Comparison of ENCODE assay signal across 26 cellular contexts in genomic region chr1:115790846-115791245, GRCh38. TPM values are rescaled to one million over a fixed set of nuclear protein-coding genes. Genes with fewer than 3 reads are reported as not detected.
DNase-seq lines count a peak whose midpoint lies in the region; ATAC-seq, FAIRE-seq and TF ChIP-seq lines count a peak whose summit lies in the region.
"Had no signal": no experiment of that assay in that cellular context is flagged by ENCODE, and none has a peak within 500 bp of the region (broad histone marks: within the 10 kb centered on the region; RNA-seq: fewer than 3 reads in every experiment).

No MANE protein-coding gene starts in this region.

- no peak for TF ChIP-seq CTCF in GM23338 (conservative IDR thresholded peaks at IDR 0.05; ENCODE audit: low read depth in 2 of 2)
- TF ChIP-seq CTCF in H1 (IDR thresholded peaks at IDR 0.05; ENCODE audit: control extremely low read depth in 1 of 3, insufficient read depth in 1 of 3, low read depth in 1 of 3, low read length in 3 of 3) = no peak

- H2AFZ ChIP-seq in GM23338 = no peak overlapping the region
- peak overlapping the region; percentile 58; the same call in 1 of the 2 replicates for H2AFZ ChIP-seq in H1 (ENCODE audit: low read length)
- H2AFZ ChIP-seq: PC-9 had no signal

- H4K5ac ChIP-seq in H1 (ENCODE audit: insufficient read length, low read depth, low read length) = no peak overlapping the region

- H3K9me3 ChIP-seq in H1 (ENCODE audit: insufficient read depth in 2 of 2, low read depth in 1 of 2, low read length in 1 of 2) = no peaks in the 10 kb centered on the region
- H3K9me3 ChIP-seq in right cardiac atrium (ENCODE audit: control insufficient read depth, low read length) = no peaks in the 10 kb centered on the region
- H3K9me3 ChIP-seq: Caco-2 had no signal

- H3K9me3 Mint-ChIP-seq in GM23338 = peaks cover 12% of the 10 kb centered on the region; the same call in 2 of the 3 replicates

- H3K14ac ChIP-seq in H1 (ENCODE audit: insufficient read length) = no peak overlapping the region

- 92% methylated on average over 6 of the region's 6 CpGs; no CpG with 5 or more reads in 1 of the 2 experiments for WGBS in H1 (ENCODE audit: extremely low coverage in 1 of 2, insufficient coverage in 1 of 2, insufficient read length in 1 of 2, insufficient replicate concordance in 2 of 2, low coverage in 1 of 2, low lambda C conversion rate in 2 of 2, missing lambda C conversion rate in 1 of 2), 2 experiments
- 74% methylated on average over 6 of the region's 6 CpGs for WGBS in right cardiac atrium

- H3K79me2 ChIP-seq in GM23338 (replicated peaks; ENCODE audit: insufficient read depth) (no peaks in the 10 kb centered on the region), H1 (ENCODE audit: control insufficient read depth in 1 of 2, insufficient read depth in 2 of 2, low read length in 2 of 2) (no peaks in the 10 kb centered on the region)

- H3K9ac ChIP-seq in H1 (replicated peaks in 1 of 4; ENCODE audit: extremely low read depth in 1 of 4, low read depth in 3 of 4, low read length in 3 of 4) = no peak overlapping the region
- H3K9ac ChIP-seq: BLaER1 treated with 17β-estradiol and CSF1 and Interleukin-3, amounts not matched to agents 10 nM and 100 nM had no signal

- no peak overlapping the region for H3K4me2 ChIP-seq in GM23338
- no peak overlapping the region for H3K4me2 ChIP-seq in H1 (ENCODE audit: insufficient read depth in 1 of 2, low read depth in 2 of 2, low read length in 2 of 2)

- no peaks in the 10 kb centered on the region for H4K20me1 ChIP-seq in GM23338 (replicated peaks; ENCODE audit: insufficient read depth)
- no peaks in the 10 kb centered on the region for H4K20me1 ChIP-seq in H1 (replicated peaks in 1 of 2; ENCODE audit: control insufficient read depth in 1 of 2, insufficient read depth in 2 of 2, low read length in 2 of 2)
- H4K20me1 ChIP-seq: BLaER1 treated with 17β-estradiol and CSF1 and Interleukin-3, amounts not matched to agents 10 nM and 100 nM had no signal

- no peak for TF ChIP-seq RAD21 in H1 (IDR thresholded peaks at IDR 0.05 in 1 of 2, conservative IDR thresholded peaks at IDR 0.05 in 1 of 2; ENCODE audit: low read depth in 2 of 2, low read length in 2 of 2)

- DNase-seq in GM23338 (ENCODE audit: low spot score) = no peak
- DNase-seq in NCI-H226 = peak; percentile 67
- DNase-seq in H1 (ENCODE audit: low read depth in 1 of 2, low spot score in 2 of 2) = no peak
- DNase-seq in myocyte (ENCODE audit: low read depth) = peak; percentile 82
- DNase-seq in effector CD4-positive, alpha-beta T cell = no peak
- DNase-seq in right cardiac atrium = no peak
- DNase-seq: Caco-2; CD4-positive, alpha-beta memory T cell; GOT3; NCI-H1092 treated with DMSO at 0.1 percent for 48 hours; NCI-H1436; NCI-H187 treated with DMSO at 0.1 percent for 48 hours; NCI-H2171 treated with DMSO at 0.1 percent for 48 hours; NCI-H524 treated with DMSO at 0.1 percent for 48 hours; NCI-H82; SHP77 had no signal

- H3K36me3 Mint-ChIP-seq in GM23338 (ENCODE audit: low read depth) = peaks cover 7% of the 10 kb centered on the region; the same call in 1 of the 3 replicates
- H3K36me3 Mint-ChIP-seq: CD4-positive, alpha-beta memory T cell had no signal

- ATAC-seq in GM23338 (peak; percentile 25; the same call in 2 of the 3 replicates), right cardiac atrium (no peak), GM21529 (IDR thresholded peaks at IDR 0.05; ENCODE audit: unreplicated experiment) (no peak)
- ATAC-seq: HCT116 had no signal

- H3K79me1 ChIP-seq in H1 (ENCODE audit: low read depth, low read length) = no peaks in the 10 kb centered on the region

- no peak overlapping the region for H2BK12ac ChIP-seq in H1 (ENCODE audit: low read depth, low read length)

- no peak overlapping the region for H2BK120ac ChIP-seq in H1 (replicated peaks; ENCODE audit: low read depth, low read length)

- no peak overlapping the region for H3K4me3 Mint-ChIP-seq in GM23338
- H3K4me3 Mint-ChIP-seq: CD4-positive, alpha-beta memory T cell had no signal

- no peak for TF ChIP-seq EP300 in H1 (IDR thresholded peaks at IDR 0.05; ENCODE audit: borderline replicate concordance in 1 of 2, low read depth in 2 of 2, low read length in 2 of 2)

- peaks cover 16% of the 10 kb centered on the region for H3K4me1 ChIP-seq in GM23338 (ENCODE audit: insufficient read depth)
- H3K4me1 ChIP-seq in H1 (replicated peaks in 1 of 4; ENCODE audit: control insufficient read depth in 3 of 4, insufficient read depth in 4 of 4, low read length in 3 of 4) = peaks cover 0 to 5% (median 2%) of the 10 kb centered on the region in 4 experiments; a peak in 2 of 7 replicates
- no peaks in the 10 kb centered on the region for H3K4me1 ChIP-seq in right cardiac atrium (ENCODE audit: control insufficient read depth, insufficient read depth, low read length)

- H4K8ac ChIP-seq in H1 (ENCODE audit: extremely low read depth, insufficient read depth, low read length) = no peak overlapping the region

- H3K27ac Mint-ChIP-seq in GM23338 = no peak overlapping the region
- H3K27ac Mint-ChIP-seq: CD4-positive, alpha-beta memory T cell had no signal

- 0 out of 2 replicates have a peak, but pooled peaks cover 4% of the 10 kb centered on the region for H3K36me3 ChIP-seq in GM23338 (ENCODE audit: insufficient read depth)
- no peaks in the 10 kb centered on the region for H3K36me3 ChIP-seq in H1 (ENCODE audit: control insufficient read depth in 2 of 4, insufficient read depth in 4 of 4, low read length in 3 of 4)
- H3K36me3 ChIP-seq: BLaER1 treated with 17β-estradiol and CSF1 and Interleukin-3, amounts not matched to agents 10 nM and 100 nM had no signal

- H3K18ac ChIP-seq in H1 (ENCODE audit: extremely low read depth, low read length) = no peak overlapping the region

- H3K9me2 ChIP-seq in GM23338 (ENCODE audit: insufficient read depth) = no peaks in the 10 kb centered on the region; the same call in 1 of the 2 replicates

- no peak overlapping the region for H3K56ac ChIP-seq in H1 (replicated peaks; ENCODE audit: insufficient read length, low read depth, low read length)

- no peak overlapping the region for H4K91ac ChIP-seq in H1 (replicated peaks; ENCODE audit: insufficient read length, low read length)

- H2BK5ac ChIP-seq in H1 (ENCODE audit: low read depth, low read length) = no peak overlapping the region

- intact Hi-C loops in right cardiac atrium (cut with DNase I) = no loop called here

- H3K27ac ChIP-seq in GM23338 (ENCODE audit: low read depth) (no peak overlapping the region), H1 (ENCODE audit: low read depth, low read length) (no peak overlapping the region), right cardiac atrium (ENCODE audit: low read length) (no peak overlapping the region)
- H3K27ac ChIP-seq: BLaER1 treated with 17β-estradiol and CSF1 and Interleukin-3, amounts not matched to agents 10 nM and 100 nM; HL-60; PC-9 had no signal

- H2BK15ac ChIP-seq in H1 (ENCODE audit: low read length) = 0 out of 2 replicates have a peak overlapping the region, but pooled peaks have one; percentile 48

- peaks cover 3% of the 10 kb centered on the region for H3K27me3 Mint-ChIP-seq in GM23338 (ENCODE audit: insufficient read depth, low read depth, poor library complexity)

- POLR2A ChIA-PET in H1 (lab: Charles Lee; ENCODE audit: partially characterized antibody) = no interaction called here

- H3K4ac ChIP-seq in H1 (replicated peaks; ENCODE audit: insufficient read length, low read depth, low read length) = peak overlapping the region; percentile 7

- H2BK20ac ChIP-seq in H1 (ENCODE audit: low read length) = no peak overlapping the region

- H3K27me3 ChIP-seq in GM23338 (ENCODE audit: insufficient read depth) = no peaks in the 10 kb centered on the region
- no peaks in the 10 kb centered on the region for H3K27me3 ChIP-seq in H1 (replicated peaks in 1 of 4; ENCODE audit: control insufficient read depth in 3 of 4, extremely low read depth in 1 of 4, insufficient read depth in 3 of 4, low read length in 3 of 4)
- no peaks in the 10 kb centered on the region for H3K27me3 ChIP-seq in right cardiac atrium (ENCODE audit: control insufficient read depth, insufficient read depth)
- H3K27me3 ChIP-seq: BLaER1 treated with 17β-estradiol and CSF1 and Interleukin-3, amounts not matched to agents 10 nM and 100 nM had no signal

- TF ChIP-seq POLR2A in H1 (IDR thresholded peaks at IDR 0.05; ENCODE audit: control extremely low read depth in 1 of 2, low read depth in 2 of 2, low read length in 2 of 2) = no peak

- FAIRE-seq in H1 (lab: Jason Lieb, UNC) = no peak
- FAIRE-seq: A204.1, G401.6 had no signal

- peaks cover 26% of the 10 kb centered on the region for H3K4me1 Mint-ChIP-seq in GM23338
- H3K4me1 Mint-ChIP-seq: CD4-positive, alpha-beta memory T cell had no signal

- H3K23ac ChIP-seq in H1 (ENCODE audit: insufficient read length) = no peak overlapping the region

- no peak overlapping the region for H2AK5ac ChIP-seq in H1 (ENCODE audit: low read depth, low read length)

- CTCF ChIA-PET in H1 (lab: Charles Lee; ENCODE audit: partially characterized antibody) = interaction anchor here (0.5 to 1.5 kb wide), 4 partner anchors 12 to 192 kb away, joined by 3 to 4 read pairs (median 4); no protein-coding TSS in a partner anchor

- H3K23me2 ChIP-seq in H1 (ENCODE audit: low read depth, low read length) = no peaks in the 10 kb centered on the region

- no peaks in the 10 kb centered on the region for H3F3A ChIP-seq in GM23338 (replicated peaks; ENCODE audit: low read depth)

- H3K4me3 ChIP-seq in GM23338 = no peak overlapping the region
- no peak overlapping the region for H3K4me3 ChIP-seq in H1 (ENCODE audit: extremely low read depth in 1 of 4, insufficient read depth in 2 of 4, low read depth in 3 of 4, low read length in 4 of 4)
- no peak overlapping the region for H3K4me3 ChIP-seq in right cardiac atrium (ENCODE audit: low read length)
- H3K4me3 ChIP-seq: BLaER1 treated with 17β-estradiol and CSF1 and Interleukin-3, amounts not matched to agents 10 nM and 100 nM; PC-9 had no signal

RNA-seq across cellular contexts. Expression of gene CASQ2, which starts 22.3 kb away (rescaled TPM):
- total RNA-seq in GM23338 (2014; rRNA removed; shearing (Covaris generic)) = not detected in 2 replicates
- polyA plus RNA-seq in GM23338 (2016; fragmentation: Nextera tagmentation; extraction: Ambion mirVana) = not detected in 2 replicates
- not detected in 2 replicates for total RNA-seq in H1 (2021; fragmentation: NEBNext Ultra II Directional; extraction: Animal tissue kit (Norgen Biotek cat#: 25700))
- not detected in 2 replicates for polyA plus RNA-seq in H1 (2011; rRNA removed)
- polyA plus RNA-seq in H1 (2011; cell fraction: cytosol; rRNA removed) = not detected
- not detected for polyA plus RNA-seq in H1 (2011; cell fraction: nucleus; rRNA removed)
- polyA plus RNA-seq in H1 (2012, experiment 1 of 2) = not detected in 4 replicates
- polyA plus RNA-seq in H1 (2012, experiment 2 of 2) = not detected
- not detected for polyA plus RNA-seq in H1 (2013, experiment 1 of 2)
- not detected for polyA plus RNA-seq in H1 (2013, experiment 2 of 2)
- polyA minus RNA-seq in H1 (2011; rRNA and poly(A)+ RNA removed) = not detected in 2 replicates
- not detected for polyA minus RNA-seq in H1 (2011; cell fraction: cytosol; rRNA and poly(A)+ RNA removed)
- not detected for polyA minus RNA-seq in H1 (2011; cell fraction: nucleus; rRNA and poly(A)+ RNA removed)
- 247 and 330 TPM in 2 replicates for total RNA-seq in myocyte
- polyA plus RNA-seq in myocyte (2012) = 142 TPM
- total RNA-seq in right cardiac atrium = 100 to 1,000 TPM; 706 to 865 (median 788) TPM
- 702 TPM for polyA plus RNA-seq in right cardiac atrium
- total RNA-seq: CD4-positive, alpha-beta memory T cell; PC-9; RPMI7951 had no signal
- polyA plus RNA-seq: AG04450; CD4-positive, alpha-beta memory T cell had no signal

RNA-seq across cellular contexts. Expression of gene NHLH2, which starts 50.1 kb away (rescaled TPM):
- total RNA-seq in GM23338 (2014; rRNA removed; shearing (Covaris generic)) = 1.7 and 2.3 TPM in 2 replicates
- polyA plus RNA-seq in GM23338 (2016; fragmentation: Nextera tagmentation; extraction: Ambion mirVana) (1.8 and 1.9 TPM in 2 replicates), H1 (2011; rRNA removed) (0.89 and 0.92 TPM in 2 replicates), right cardiac atrium (not detected)
- total RNA-seq in H1 (2021; fragmentation: NEBNext Ultra II Directional; extraction: Animal tissue kit (Norgen Biotek cat#: 25700)) = 1.0 and 1.1 TPM in 2 replicates
- 1.7 TPM for polyA plus RNA-seq in H1 (2011; cell fraction: cytosol; rRNA removed)
- 2.1 TPM for polyA plus RNA-seq in H1 (2011; cell fraction: nucleus; rRNA removed)
- polyA plus RNA-seq in H1 (2012, experiment 1 of 2) = 0.97 to 1.7 TPM (median 1.2 TPM) in 4 replicates
- polyA plus RNA-seq in H1 (2012, experiment 2 of 2) = 0.66 TPM
- polyA plus RNA-seq in H1 (2013, experiment 1 of 2) = 1.5 TPM
- 1.7 TPM for polyA plus RNA-seq in H1 (2013, experiment 2 of 2)
- 0.10 and 0.13 TPM in 2 replicates for polyA minus RNA-seq in H1 (2011; rRNA and poly(A)+ RNA removed)
- 1.3 TPM for polyA minus RNA-seq in H1 (2011; cell fraction: cytosol; rRNA and poly(A)+ RNA removed)
- polyA minus RNA-seq in H1 (2011; cell fraction: nucleus; rRNA and poly(A)+ RNA removed) = 3.8 TPM
- total RNA-seq in myocyte (1.3 and 2.5 TPM in 2 replicates), right cardiac atrium (not detected)
- polyA plus RNA-seq in myocyte (2012) = 0.37 TPM
- total RNA-seq: Caco-2; CD4-positive, alpha-beta memory T cell; PC-9; RPMI7951; SK-MEL-5 had no signal
- polyA plus RNA-seq: AG04450; CD4-positive, alpha-beta memory T cell had no signal

Comparison
In these comparisons a context has a peak if more than half of its experiments do, and no peak if none do; other contexts are left out.
1. DNase-seq: peak in NCI-H226 (single experiment) and myocyte (single experiment); none in GM23338 (single experiment), H1 (0 of 2), effector CD4-positive, alpha-beta T cell (single experiment) and right cardiac atrium (0 of 3).
2. RNA of gene CASQ2, which starts 22.3 kb away (total RNA-seq): 706 to 865 TPM in right cardiac atrium and 247 to 330 TPM in myocyte; not detected in GM23338 and not detected in H1; every median in the first group is over 100 times any median in the second.